10 cellular contexts compared by ENCODE assay signal in the genomic region with DNA sequence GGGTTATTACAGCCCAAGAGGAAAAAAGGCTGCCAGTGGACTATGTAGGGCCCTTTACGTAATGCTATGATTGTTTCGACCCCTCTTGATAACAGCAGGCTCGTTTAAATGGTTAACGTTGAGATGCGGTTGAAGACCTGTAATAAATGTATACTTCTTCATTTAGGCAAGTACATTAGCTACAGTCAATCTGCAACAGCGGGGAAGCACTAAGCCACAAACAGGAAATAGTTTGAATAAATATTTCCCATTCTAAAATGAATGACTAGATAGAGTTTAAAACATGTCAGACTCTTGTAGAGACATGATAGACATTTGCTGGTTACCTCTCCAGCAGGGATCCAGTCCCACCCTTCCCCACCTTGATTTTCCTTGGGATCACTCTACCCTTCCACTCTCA. TPM values are rescaled to one million over a fixed set of nuclear protein-coding genes. Genes with fewer than 3 reads are reported as not detected.
A peak's percentile ranks its signal among the peaks of the same experiment; 100 is the strongest.
DNase-seq lines count a peak whose midpoint lies in the region; ATAC-seq, FAIRE-seq and TF ChIP-seq lines count a peak whose summit lies in the region.
"Had no signal": no experiment of that assay in that cellular context is flagged by ENCODE, and none has a peak within 500 bp of the region (broad histone marks: within the 10 kb centered on the region; RNA-seq: fewer than 3 reads in every experiment).

No MANE protein-coding gene starts in this region.

- peaks cover 12% of the 10 kb centered on the region for H3K9me3 ChIP-seq in DOHH2 (ENCODE audit: control insufficient read depth, insufficient read depth, low read length)
- H3K9me3 ChIP-seq in esophagus muscularis mucosa = no peaks in the 10 kb centered on the region

- intact Hi-C loops in esophagus muscularis mucosa (cut with DNase I) = no loop called here

- ATAC-seq in GM19467 (IDR thresholded peaks at IDR 0.05; ENCODE audit: unreplicated experiment) = peak; percentile 42
- peak; percentile 67 for ATAC-seq in HG03354 (IDR thresholded peaks at IDR 0.05; ENCODE audit: poor library complexity, severe bottlenecking, unreplicated experiment)

- H3F3A ChIP-seq in DOHH2 (ENCODE audit: control insufficient read depth, insufficient read depth) = peaks cover 13% of the 10 kb centered on the region

- H3K4me3 ChIP-seq in DOHH2 (ENCODE audit: low read length) (peak overlapping the region; percentile 44), bronchial epithelial cell (ENCODE audit: low read depth, low read length) (no peak overlapping the region), esophagus muscularis mucosa (no peak overlapping the region)

- TF ChIP-seq EP300 in esophagus muscularis mucosa (IDR thresholded peaks at IDR 0.05) = no peak

- H3K4me1 ChIP-seq in DOHH2 (ENCODE audit: control insufficient read depth, low read length) = peaks cover 73% of the 10 kb centered on the region
- H3K4me1 ChIP-seq in esophagus muscularis mucosa = peaks cover 0 to 4% (median 0%) of the 10 kb centered on the region in 4 donors

- H3K27me3 ChIP-seq in DOHH2 (ENCODE audit: control insufficient read depth, low read length) (peaks cover 19% of the 10 kb centered on the region; the same call in 1 of the 2 replicates), bronchial epithelial cell (ENCODE audit: control insufficient read depth, insufficient read depth, low read length) (no peaks in the 10 kb centered on the region), esophagus muscularis mucosa (no peaks in the 10 kb centered on the region)

- H3K4me2 ChIP-seq in DOHH2 (ENCODE audit: low read length) = peak overlapping the region; percentile 61

- 71% methylated on average over 6 of the region's 6 CpGs for WGBS in esophagus muscularis mucosa

- no peak for TF ChIP-seq CTCF in DOHH2 (IDR thresholded peaks at IDR 0.05; ENCODE audit: low read depth, low read length, poor library complexity, severe bottlenecking)
- no peak for TF ChIP-seq CTCF in bronchial epithelial cell (IDR thresholded peaks at IDR 0.05; ENCODE audit: insufficient read depth, low read length, severe bottlenecking)
- TF ChIP-seq CTCF in esophagus muscularis mucosa (IDR thresholded peaks at IDR 0.05) = no peak

- peak; percentile 17 for DNase-seq in bronchial epithelial cell (ENCODE audit: low read depth)
- DNase-seq in cerebellar cortex (ENCODE audit: low spot score) = no peak
- DNase-seq in iPS-NIHi7 (ENCODE audit: extremely low spot score) = no peak
- no peak for DNase-seq in esophagus muscularis mucosa (ENCODE audit: extremely low spot score)
- no peak for DNase-seq in NCI-H146 (lab: John Stamatoyannopoulos, UW)
- DNase-seq: stimulated activated CD4-positive, alpha-beta T cell treated with anti-CD3 and anti-CD28 coated beads, Interleukin-2, amount 100 ng/mL, for 48 hours had no signal

- H3K27ac ChIP-seq in DOHH2 (ENCODE audit: low read depth, low read length) (peak overlapping the region; percentile 57), esophagus muscularis mucosa (replicated peaks in 1 of 4) (no peak overlapping the region)

- no peak for FAIRE-seq in bronchial epithelial cell (lab: Jason Lieb, UNC)
- FAIRE-seq: G401.6 had no signal

- H3K36me3 ChIP-seq in DOHH2 (ENCODE audit: control insufficient read depth, low read length) = peaks cover 8% of the 10 kb centered on the region; the same call in 1 of the 2 replicates
- no peaks in the 10 kb centered on the region for H3K36me3 ChIP-seq in bronchial epithelial cell (ENCODE audit: control insufficient read depth, insufficient read depth, low read length)
- no peaks in the 10 kb centered on the region for H3K36me3 ChIP-seq in esophagus muscularis mucosa

- H4K20me1 ChIP-seq in DOHH2 (ENCODE audit: control insufficient read depth, insufficient read depth, low read depth, low read length) = no peaks in the 10 kb centered on the region

- H3K79me2 ChIP-seq in DOHH2 (ENCODE audit: control insufficient read depth, low read length) = no peaks in the 10 kb centered on the region

- no peak for TF ChIP-seq POLR2A in esophagus muscularis mucosa (IDR thresholded peaks at IDR 0.05; ENCODE audit: low read depth)

- no peaks in the 10 kb centered on the region for H3K9me2 ChIP-seq in DOHH2 (replicated peaks; ENCODE audit: control insufficient read depth, low read length)

RNA-seq across cellular contexts. Expression of gene STIM2, which starts 38.1 kb away (rescaled TPM):
- total RNA-seq in bronchial epithelial cell (7.6 and 15.6 TPM in 2 replicates), esophagus muscularis mucosa (10 to 100 TPM in 2 of 4 donors, 1 to 10 TPM in 2; 9.6 to 12.2 (median 10.1) TPM)
